19 cellular contexts compared by ENCODE assay signal in the genomic region with DNA sequence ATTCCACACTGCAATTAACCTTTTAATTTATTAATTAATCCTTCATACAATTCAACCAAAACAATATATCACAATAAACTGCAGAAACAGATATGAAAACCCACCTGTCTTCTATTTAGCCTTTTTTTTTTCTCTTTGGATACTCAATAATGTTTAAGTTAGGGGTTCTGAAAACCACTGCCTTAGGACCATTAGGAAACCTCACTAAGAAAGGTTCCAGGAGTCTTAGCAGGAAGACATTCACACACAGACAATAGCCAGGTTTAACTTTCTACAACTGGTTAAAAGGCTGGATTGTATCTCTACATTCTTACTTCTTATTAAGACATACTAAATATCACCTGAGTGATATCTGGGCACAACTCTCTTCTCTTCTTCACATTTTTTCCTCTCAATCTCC. TPM values are rescaled to one million over a fixed set of nuclear protein-coding genes. Genes with fewer than 3 reads are reported as not detected.
DNase-seq lines count a peak whose midpoint lies in the region; FAIRE-seq and TF ChIP-seq lines count a peak whose summit lies in the region.
"Had no signal": no experiment of that assay in that cellular context is flagged by ENCODE, and none has a peak within 500 bp of the region (broad histone marks: within the 10 kb centered on the region; RNA-seq: fewer than 3 reads in every experiment).

No MANE protein-coding gene starts in this region.

- peaks cover 39% of the 10 kb centered on the region for H3K4me1 Mint-ChIP-seq in activated CD4-positive, alpha-beta T cell treated with anti-CD3 and anti-CD28 coated beads, Interleukin-2, amount 10 ng/mL, durations not matched to agents 24 days and 14 days
- peaks cover 52% of the 10 kb centered on the region for H3K4me1 Mint-ChIP-seq in activated CD4-positive, alpha-beta T cell treated with anti-CD3 and anti-CD28 coated beads, Interleukin-2, amount 10 ng/mL, durations not matched to agents 7 days and 5 days

- H3K9ac ChIP-seq in Loucy (ENCODE audit: low read depth, low read length, poor library complexity, severe bottlenecking): no peak overlapping the region
- no peak overlapping the region for H3K9ac ChIP-seq in endothelial cell of umbilical vein (replicated peaks; ENCODE audit: extremely low read depth, insufficient read depth, low read length)
- no peak overlapping the region for H3K9ac ChIP-seq in skeletal muscle satellite cell (ENCODE audit: low read depth, low read length)

- no peak for TF ChIP-seq POLR2A in endothelial cell of umbilical vein (IDR thresholded peaks at IDR 0.05; ENCODE audit: low read depth, low read length)

- peaks cover 24% of the 10 kb centered on the region for H3K36me3 Mint-ChIP-seq in activated CD4-positive, alpha-beta T cell treated with anti-CD3 and anti-CD28 coated beads, Interleukin-2, amount 10 ng/mL, durations not matched to agents 24 days and 14 days (ENCODE audit: low read depth)
- H3K36me3 Mint-ChIP-seq in activated CD4-positive, alpha-beta T cell treated with anti-CD3 and anti-CD28 coated beads, Interleukin-2, amount 10 ng/mL, durations not matched to agents 7 days and 5 days (ENCODE audit: low read depth): peaks cover 22% of the 10 kb centered on the region

- H4K20me1 ChIP-seq in Loucy (ENCODE audit: insufficient read depth, low read length, poor library complexity, severe bottlenecking) (peaks cover 3% of the 10 kb centered on the region), endothelial cell of umbilical vein (replicated peaks; ENCODE audit: control insufficient read depth, extremely low read depth, insufficient read depth, low read length) (no peaks in the 10 kb centered on the region)

- no TSS peak for BruUV-seq in endothelial cell of umbilical vein (replicated peaks; lab: Mats Ljungman, UMichigan)

- POLR2A ChIA-PET in activated CD4-positive, alpha-beta T cell treated with anti-CD3 and anti-CD28 coated beads, Interleukin-2, amount 10 ng/mL, durations not matched to agents 7 days and 5 days (lab: Charles Lee): no interaction called here
- POLR2A ChIA-PET in endothelial cell of umbilical vein (lab: Charles Lee): no interaction called here

- intact Hi-C loops in activated CD4-positive, alpha-beta T cell treated with anti-CD3 and anti-CD28 coated beads, Interleukin-2, amount 10 ng/mL, durations not matched to agents 24 days and 14 days (cut with micrococcal nuclease): no loop called here
- intact Hi-C loops in endothelial cell of umbilical vein (cut with micrococcal nuclease): loop anchor here (5.0 kb wide), 1 partner anchor 168 kb away; no protein-coding TSS in a partner anchor

- FAIRE-seq in endothelial cell of umbilical vein (lab: Jason Lieb, UNC): no peak
- FAIRE-seq: GM12891, H54 had no signal

- H3K27me3 ChIP-seq in Loucy (ENCODE audit: insufficient read depth, low read length, poor library complexity, severe bottlenecking) (no peaks in the 10 kb centered on the region), endothelial cell of umbilical vein (ENCODE audit: control insufficient read depth in 2 of 2, insufficient read depth in 2 of 2, low read length in 2 of 2) (no peaks in the 10 kb centered on the region), skeletal muscle satellite cell (ENCODE audit: control insufficient read depth, insufficient read depth, low read length) (no peaks in the 10 kb centered on the region)
- H3K27me3 ChIP-seq: testis had no signal

- no peak overlapping the region for H2AFZ ChIP-seq in Loucy (ENCODE audit: low read length)
- no peak overlapping the region for H2AFZ ChIP-seq in endothelial cell of umbilical vein (ENCODE audit: low read depth, low read length)

- no peaks in the 10 kb centered on the region for H3K9me3 Mint-ChIP-seq in activated CD4-positive, alpha-beta T cell treated with anti-CD3 and anti-CD28 coated beads, Interleukin-2, amount 10 ng/mL, durations not matched to agents 24 days and 14 days
- H3K9me3 Mint-ChIP-seq in activated CD4-positive, alpha-beta T cell treated with anti-CD3 and anti-CD28 coated beads, Interleukin-2, amount 10 ng/mL, durations not matched to agents 7 days and 5 days: no peaks in the 10 kb centered on the region
- H3K9me3 Mint-ChIP-seq: activated naive CD8-positive, alpha-beta T cell treated with anti-CD3 and anti-CD28 coated beads, Interleukin-2, amount 10 ng/mL, durations not matched to agents 7 days and 5 days had no signal

- TF ChIP-seq CTCF in Loucy (conservative IDR thresholded peaks at IDR 0.05; ENCODE audit: low read length) (no peak), endothelial cell of umbilical vein (IDR thresholded peaks at IDR 0.05; ENCODE audit: extremely low read depth in 1 of 2, insufficient read depth in 1 of 2, low read depth in 1 of 2, low read length in 2 of 2) (no peak)

- no peak overlapping the region for H3K27ac ChIP-seq in endothelial cell of umbilical vein (ENCODE audit: insufficient read depth, low read depth, low read length)
- H3K27ac ChIP-seq: 22Rv1, testis had no signal

- H3K9me3 ChIP-seq in Loucy (ENCODE audit: insufficient read depth, low read depth, low read length): no peaks in the 10 kb centered on the region
- no peaks in the 10 kb centered on the region for H3K9me3 ChIP-seq in endothelial cell of umbilical vein (replicated peaks; ENCODE audit: control insufficient read depth, insufficient read depth, low read length)
- H3K9me3 ChIP-seq in skeletal muscle satellite cell (replicated peaks; ENCODE audit: low read length): no peaks in the 10 kb centered on the region
- H3K9me3 ChIP-seq: testis had no signal

- H3K4me1 ChIP-seq in Loucy (ENCODE audit: insufficient read depth, low read length, poor library complexity, severe bottlenecking) (peaks cover 41% of the 10 kb centered on the region), endothelial cell of umbilical vein (ENCODE audit: control insufficient read depth, extremely low read depth, insufficient read depth, low read length) (peaks cover 27% of the 10 kb centered on the region), skeletal muscle satellite cell (ENCODE audit: control insufficient read depth, insufficient read depth, low read length) (peaks cover 15% of the 10 kb centered on the region)

- H3K9me2 ChIP-seq in Loucy (replicated peaks; ENCODE audit: low read depth, low read length): no peaks in the 10 kb centered on the region

- no peaks in the 10 kb centered on the region for H3K27me3 Mint-ChIP-seq in activated CD4-positive, alpha-beta T cell treated with anti-CD3 and anti-CD28 coated beads, Interleukin-2, amount 10 ng/mL, durations not matched to agents 24 days and 14 days
- no peaks in the 10 kb centered on the region for H3K27me3 Mint-ChIP-seq in activated CD4-positive, alpha-beta T cell treated with anti-CD3 and anti-CD28 coated beads, Interleukin-2, amount 10 ng/mL, durations not matched to agents 7 days and 5 days
- H3K27me3 Mint-ChIP-seq: activated naive CD8-positive, alpha-beta T cell treated with anti-CD3 and anti-CD28 coated beads, Interleukin-2, amount 10 ng/mL, durations not matched to agents 7 days and 5 days had no signal

- dilution Hi-C loops in endothelial cell of umbilical vein (cut with MboI; ENCODE audit: extremely low pct_ligation_motif_present, low sequenced_read_pairs): no loop called here

- peaks cover 4% of the 10 kb centered on the region; the same call in 1 of the 2 replicates for H3K36me3 ChIP-seq in Loucy (ENCODE audit: insufficient read depth, low read length)
- peaks cover 5 to 6% of the 10 kb centered on the region in 2 experiments for H3K36me3 ChIP-seq in endothelial cell of umbilical vein (ENCODE audit: control insufficient read depth in 2 of 2, extremely low read depth in 1 of 2, insufficient read depth in 2 of 2, low read length in 2 of 2)
- peaks cover 13% of the 10 kb centered on the region for H3K36me3 ChIP-seq in skeletal muscle satellite cell (ENCODE audit: insufficient read depth, low read length)

- no peaks in the 10 kb centered on the region for H3F3A ChIP-seq in Loucy (ENCODE audit: low read depth)

- H3K4me3 ChIP-seq in Loucy (ENCODE audit: low read length, poor library complexity, severe bottlenecking): peak overlapping the region; percentile 46
- no peak overlapping the region for H3K4me3 ChIP-seq in endothelial cell of umbilical vein (replicated peaks in 1 of 3; ENCODE audit: insufficient read depth in 1 of 3, low read depth in 1 of 3, low read length in 3 of 3)
- H3K4me3 ChIP-seq in skeletal muscle satellite cell (ENCODE audit: low read length): no peak overlapping the region
- H3K4me3 ChIP-seq: testis had no signal

- CTCF ChIA-PET in activated CD4-positive, alpha-beta T cell treated with anti-CD3 and anti-CD28 coated beads, Interleukin-2, amount 10 ng/mL, durations not matched to agents 7 days and 5 days (lab: Charles Lee): interaction anchor here (0.7 kb wide), 1 partner anchor 11 kb away, joined by 4 read pairs; no protein-coding TSS in a partner anchor
- CTCF ChIA-PET in endothelial cell of umbilical vein (lab: Charles Lee): interaction anchor here (1.2 to 1.3 kb wide), 2 partner anchors 9 to 327 kb away, joined by 3 to 5 read pairs; no protein-coding TSS in a partner anchor

- H3K4me2 ChIP-seq in Loucy (ENCODE audit: low read depth, low read length, poor library complexity, severe bottlenecking): peak overlapping the region; percentile 93
- H3K4me2 ChIP-seq in endothelial cell of umbilical vein (ENCODE audit: insufficient read depth, low read length): peak overlapping the region; percentile 43
- H3K4me2 ChIP-seq in skeletal muscle satellite cell (ENCODE audit: low read length): peak overlapping the region; percentile 54

- H3K79me2 ChIP-seq in Loucy (ENCODE audit: insufficient read depth, low read length) (peaks cover 34% of the 10 kb centered on the region), endothelial cell of umbilical vein (ENCODE audit: control insufficient read depth, insufficient read depth, low read length) (peaks cover 81% of the 10 kb centered on the region)

- H3K27ac Mint-ChIP-seq in activated CD4-positive, alpha-beta T cell treated with anti-CD3 and anti-CD28 coated beads, Interleukin-2, amount 10 ng/mL, durations not matched to agents 24 days and 14 days: peak overlapping the region; percentile 27
- H3K27ac Mint-ChIP-seq in activated CD4-positive, alpha-beta T cell treated with anti-CD3 and anti-CD28 coated beads, Interleukin-2, amount 10 ng/mL, durations not matched to agents 7 days and 5 days: no peak overlapping the region
- H3K27ac Mint-ChIP-seq: activated naive CD8-positive, alpha-beta T cell treated with anti-CD3 and anti-CD28 coated beads, Interleukin-2, amount 10 ng/mL, durations not matched to agents 7 days and 5 days had no signal

- H3K9me1 ChIP-seq in endothelial cell of umbilical vein (replicated peaks; ENCODE audit: control insufficient read depth, extremely low read depth, insufficient read depth, low read length): no peaks in the 10 kb centered on the region

- peak overlapping the region; percentile 0 for H3K4me3 Mint-ChIP-seq in activated CD4-positive, alpha-beta T cell treated with anti-CD3 and anti-CD28 coated beads, Interleukin-2, amount 10 ng/mL, durations not matched to agents 24 days and 14 days
- H3K4me3 Mint-ChIP-seq in activated CD4-positive, alpha-beta T cell treated with anti-CD3 and anti-CD28 coated beads, Interleukin-2, amount 10 ng/mL, durations not matched to agents 7 days and 5 days: no peak overlapping the region
- H3K4me3 Mint-ChIP-seq: activated naive CD8-positive, alpha-beta T cell treated with anti-CD3 and anti-CD28 coated beads, Interleukin-2, amount 10 ng/mL, durations not matched to agents 7 days and 5 days had no signal

- peak; percentile 17 for DNase-seq in activated CD4-positive, alpha-beta T cell treated with anti-CD3 and anti-CD28 coated beads, Interleukin-2, amount 10 ng/mL, durations not matched to agents 24 days and 14 days
- no peak for DNase-seq in activated CD4-positive, alpha-beta T cell treated with anti-CD3 and anti-CD28 coated beads, Interleukin-2, amount 10 ng/mL, durations not matched to agents 7 days and 5 days
- no peak for DNase-seq in endothelial cell of umbilical vein (ENCODE audit: low read depth, low spot score)
- DNase-seq in NOMO-1 treated with dmso at 0.1 percent for 144 hours (lab: John Stamatoyannopoulos, UW; ENCODE audit: unreplicated experiment): no peak
- no peak for DNase-seq in CD1c-positive myeloid dendritic cell (ENCODE audit: extremely low spot score)
- no peak for DNase-seq in HT-29 (ENCODE audit: low spot score)
- DNase-seq: activated CD4-positive, CD25-positive, alpha-beta regulatory T cell; activated naive CD8-positive, alpha-beta T cell treated with anti-CD3 and anti-CD28 coated beads, Interleukin-2, amount 10 ng/mL, durations not matched to agents 7 days and 5 days; foreskin melanocyte; left ventricle myocardium superior; NCI-H1048; NCI-H82; T-helper 1 cell; testis had no signal

RNA-seq across cellular contexts. Expression of a gene that starts 3.3 kb away (rescaled TPM):
- 63.5 and 65.8 TPM in 2 replicates for total RNA-seq in activated CD4-positive, alpha-beta T cell treated with anti-CD3 and anti-CD28 coated beads, Interleukin-2, amount 10 ng/mL, durations not matched to agents 24 days and 14 days
- total RNA-seq in activated CD4-positive, alpha-beta T cell treated with anti-CD3 and anti-CD28 coated beads, Interleukin-2, amount 10 ng/mL, durations not matched to agents 7 days and 5 days: 10 to 100 TPM; 49.4 to 61.7 TPM
- 155 and 156 TPM in 2 replicates for total RNA-seq in endothelial cell of umbilical vein
- 78.3 and 86.2 TPM in 2 replicates for polyA plus RNA-seq in endothelial cell of umbilical vein
- 78.5 and 90.5 TPM in 2 replicates for polyA plus RNA-seq in endothelial cell of umbilical vein (2011; cell fraction: cytosol; rRNA removed)
- 71.0 and 74.8 TPM in 2 replicates for polyA plus RNA-seq in endothelial cell of umbilical vein (2011; cell fraction: nucleus; rRNA removed)
- polyA plus RNA-seq in endothelial cell of umbilical vein (2012): 116 and 118 TPM in 2 replicates
- polyA minus RNA-seq in endothelial cell of umbilical vein: 333 and 342 TPM in 2 replicates
- polyA minus RNA-seq in endothelial cell of umbilical vein (2011; cell fraction: cytosol; rRNA and poly(A)+ RNA removed): 76.4 TPM
- 163 and 229 TPM in 2 replicates for polyA minus RNA-seq in endothelial cell of umbilical vein (2011; cell fraction: nucleus; rRNA and poly(A)+ RNA removed)
- 261 and 334 TPM in 2 replicates for total RNA-seq in skeletal muscle satellite cell (2012; rRNA removed)
- 25.6 and 26.4 TPM in 2 replicates for total RNA-seq in HT-29 (2014; rRNA removed; shearing (Covaris generic))

RNA-seq across cellular contexts. Expression of a gene that starts 14.4 kb away (rescaled TPM):
- 23.1 and 24.9 TPM in 2 replicates for total RNA-seq in activated CD4-positive, alpha-beta T cell treated with anti-CD3 and anti-CD28 coated beads, Interleukin-2, amount 10 ng/mL, durations not matched to agents 24 days and 14 days
- 10 to 100 TPM; 20.4 to 21.2 TPM for total RNA-seq in activated CD4-positive, alpha-beta T cell treated with anti-CD3 and anti-CD28 coated beads, Interleukin-2, amount 10 ng/mL, durations not matched to agents 7 days and 5 days
- 19.5 and 20.0 TPM in 2 replicates for total RNA-seq in endothelial cell of umbilical vein
- polyA plus RNA-seq in endothelial cell of umbilical vein: 9.6 and 14.3 TPM in 2 replicates
- 21.7 and 23.3 TPM in 2 replicates for polyA plus RNA-seq in endothelial cell of umbilical vein (2011; cell fraction: cytosol; rRNA removed)
- 20.1 and 23.2 TPM in 2 replicates for polyA plus RNA-seq in endothelial cell of umbilical vein (2011; cell fraction: nucleus; rRNA removed)
- polyA plus RNA-seq in endothelial cell of umbilical vein (2012): 11.4 and 15.0 TPM in 2 replicates
- 7.5 and 10.6 TPM in 2 replicates for polyA minus RNA-seq in endothelial cell of umbilical vein
- 12.5 TPM for polyA minus RNA-seq in endothelial cell of umbilical vein (2011; cell fraction: cytosol; rRNA and poly(A)+ RNA removed)
- polyA minus RNA-seq in endothelial cell of umbilical vein (2011; cell fraction: nucleus; rRNA and poly(A)+ RNA removed): 5.7 and 9.7 TPM in 2 replicates
- 26.6 and 34.9 TPM in 2 replicates for total RNA-seq in skeletal muscle satellite cell (2012; rRNA removed)
- total RNA-seq in HT-29 (2014; rRNA removed; shearing (Covaris generic)): 10.3 and 15.7 TPM in 2 replicates

Comparison
In these comparisons a context has a peak if more than half of its experiments do, and no peak if none do; other contexts are left out.
1. H3K4me2 ChIP-seq: peak in every context shown above with its lines; median percentile 93 in Loucy; 54 in skeletal muscle satellite cell; 43 in endothelial cell of umbilical vein.